1 cellular context compared by ENCODE assay signal in genomic region chr5:139453683-139454567, GRCh38.
TF ChIP-seq lines count a peak whose summit lies in the region.

No MANE protein-coding gene starts in this region.

TF ChIP-seq in HEK293, 187 proteins besides CTCF, POLR2A, EP300 and RAD21 (continued from another document):
- TF ChIP-seq ZSCAN23 (tag by site-specific recombination; IDR thresholded peaks at IDR 0.05) (no peak), ZNF37A (tag by site-specific recombination; IDR thresholded peaks at IDR 0.05) (no peak), ZNF146 (tag by site-specific recombination; IDR thresholded peaks at IDR 0.05) (no peak), ZNF266 (tag by site-specific recombination; IDR thresholded peaks at IDR 0.05; ENCODE audit: low read depth) (peak; percentile 5; the same call in 1 of the 2 replicates), ZNF791 (tag by site-specific recombination; IDR thresholded peaks at IDR 0.05) (peak; percentile 16; the same call in 1 of the 2 replicates), ZNF391 (tag by site-specific recombination; IDR thresholded peaks at IDR 0.05; ENCODE audit: borderline replicate concordance, low read depth) (peak; percentile 83; the same call in 1 of the 2 replicates), ZNF76 (tag by site-specific recombination; IDR thresholded peaks at IDR 0.05; ENCODE audit: borderline replicate concordance, low read depth) (no peak; the same call in 1 of the 2 replicates), ZNF518A (tag by site-specific recombination; conservative IDR thresholded peaks at IDR 0.05; ENCODE audit: low read depth) (no peak), ZNF664 (tag by site-specific recombination; IDR thresholded peaks at IDR 0.05) (no peak), KLF9 (tag by site-specific recombination; IDR thresholded peaks at IDR 0.05; ENCODE audit: low read depth) (peak; percentile 62), ZNF670 (tag by site-specific recombination; IDR thresholded peaks at IDR 0.05; ENCODE audit: low read depth) (0 out of 2 replicates have a peak, but pooled peaks have one; percentile 45), ZNF626 (tag by site-specific recombination; IDR thresholded peaks at IDR 0.05) (no peak), ZFP3 (tag by site-specific recombination; IDR thresholded peaks at IDR 0.05; ENCODE audit: low read depth) (no peak), ZBTB21 (tag by site-specific recombination; IDR thresholded peaks at IDR 0.05) (0 out of 2 replicates have a peak, but pooled peaks have one; percentile 22), ZNF398 (tag by site-specific recombination; IDR thresholded peaks at IDR 0.05) (peak; percentile 33; the same call in 1 of the 2 replicates), ZNF280C (tag by site-specific recombination; IDR thresholded peaks at IDR 0.05) (0 out of 2 replicates have a peak, but pooled peaks have one; percentile 20), ZNF112 (tag by site-specific recombination; IDR thresholded peaks at IDR 0.05) (no peak; the same call in 1 of the 2 replicates), ZNF121 (tag by site-specific recombination; IDR thresholded peaks at IDR 0.05) (no peak), ZNF473 (tag by site-specific recombination; IDR thresholded peaks at IDR 0.05) (peak; percentile 76; the same call in 1 of the 2 replicates), ZNF24 (tag by site-specific recombination; IDR thresholded peaks at IDR 0.05) (no peak), KLF10 (tag by site-specific recombination; IDR thresholded peaks at IDR 0.05) (no peak), PRDM4 (tag by site-specific recombination; IDR thresholded peaks at IDR 0.05) (no peak), ZNF416 (tag by site-specific recombination; IDR thresholded peaks at IDR 0.05) (no peak), ELK4 (IDR thresholded peaks at IDR 0.05; ENCODE audit: borderline replicate concordance, low read depth, low read length) (no peak), ZNF768 (tag by site-specific recombination; IDR thresholded peaks at IDR 0.05) (no peak), SETDB1 (IDR thresholded peaks at IDR 0.05; ENCODE audit: insufficient read length, low read length) (no peak), ZFHX2 (tag by site-specific recombination; conservative IDR thresholded peaks at IDR 0.05) (peak; percentile 100), ZBTB48 (tag by site-specific recombination; IDR thresholded peaks at IDR 0.05) (no peak), GLIS1 (tag by site-specific recombination; IDR thresholded peaks at IDR 0.05) (no peak), ZFP69B (tag by site-specific recombination; IDR thresholded peaks at IDR 0.05) (no peak), ZNF621 (tag by site-specific recombination; IDR thresholded peaks at IDR 0.05) (no peak; the same call in 1 of the 2 replicates), ZNF311 (tag by site-specific recombination; IDR thresholded peaks at IDR 0.05; ENCODE audit: borderline replicate concordance) (0 out of 2 replicates have a peak, but pooled peaks have one; percentile 32), ZNF239 (tag by site-specific recombination; IDR thresholded peaks at IDR 0.05) (no peak)
